Comparison of ENCODE assay signal across 8 cellular contexts in the genomic region with DNA sequence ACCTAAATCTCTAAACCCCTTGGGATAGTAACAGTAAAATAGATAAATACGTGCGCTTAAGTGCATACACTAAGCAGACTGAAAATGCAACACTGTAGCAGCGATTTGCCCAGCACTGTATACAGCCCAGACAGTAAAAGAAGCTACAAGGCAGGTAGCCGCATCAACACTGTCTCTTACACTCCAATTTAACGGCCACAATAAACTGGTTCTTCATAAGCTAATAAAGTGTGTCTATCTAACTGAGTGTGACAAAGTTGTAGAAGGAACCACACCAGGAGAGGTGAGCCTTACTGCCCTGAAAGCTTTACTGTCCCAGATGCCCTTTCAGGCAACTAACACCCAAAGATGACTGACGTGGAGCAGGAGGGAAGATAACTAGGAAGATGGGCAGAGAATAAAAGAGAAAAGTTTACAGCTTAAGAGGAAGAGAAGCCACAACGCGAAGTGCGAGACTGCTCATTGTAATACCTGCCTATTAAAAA. TPM values are rescaled to one million over a fixed set of nuclear protein-coding genes. Genes with fewer than 3 reads are reported as not detected.
DNase-seq lines count a peak whose midpoint lies in the region; ATAC-seq and TF ChIP-seq lines count a peak whose summit lies in the region.

No MANE protein-coding gene starts in this region.

- H3K4me3 ChIP-seq in GM08714 (ENCODE audit: low read length): peak overlapping the region; percentile 100
- H3K4me3 ChIP-seq in Loucy (ENCODE audit: low read length, poor library complexity, severe bottlenecking): peak overlapping the region; percentile 92
- peak overlapping the region; percentile 95 for H3K4me3 ChIP-seq in endodermal cell (ENCODE audit: low read length)
- H3K4me3 ChIP-seq in ovary: peak overlapping the region; percentile 87

- no peaks in the 10 kb centered on the region for H3K9me2 ChIP-seq in Loucy (replicated peaks; ENCODE audit: low read depth, low read length)

- peaks cover 10% of the 10 kb centered on the region for H4K20me1 ChIP-seq in Loucy (ENCODE audit: insufficient read depth, low read length, poor library complexity, severe bottlenecking)

- no peaks in the 10 kb centered on the region for H3K36me3 ChIP-seq in Loucy (ENCODE audit: insufficient read depth, low read length)
- peaks cover 12% of the 10 kb centered on the region for H3K36me3 ChIP-seq in endodermal cell (ENCODE audit: control insufficient read depth, insufficient read depth, low read length)
- no peaks in the 10 kb centered on the region for H3K36me3 ChIP-seq in ovary

- ATAC-seq in HG02763 (IDR thresholded peaks at IDR 0.05; ENCODE audit: unreplicated experiment): no peak
- ATAC-seq in HG03469 (IDR thresholded peaks at IDR 0.05; ENCODE audit: unreplicated experiment): no peak

- H3K27ac Mint-ChIP-seq in endodermal cell: peak overlapping the region; percentile 97

- TF ChIP-seq EP300 in ovary (IDR thresholded peaks at IDR 0.05): no peak

- H3K9ac ChIP-seq in Loucy (ENCODE audit: low read depth, low read length, poor library complexity, severe bottlenecking): peak overlapping the region; percentile 95
- peak overlapping the region; percentile 80 for H3K9ac ChIP-seq in endodermal cell (ENCODE audit: extremely low read depth, low read length, poor library complexity, severe bottlenecking)

- H3K27me3 ChIP-seq in Loucy (ENCODE audit: insufficient read depth, low read length, poor library complexity, severe bottlenecking) (no peaks in the 10 kb centered on the region), endodermal cell (ENCODE audit: control insufficient read depth, insufficient read depth, low read length, poor library complexity, severe bottlenecking) (no peaks in the 10 kb centered on the region), ovary (no peaks in the 10 kb centered on the region)

- peak overlapping the region; percentile 83 for H3K4me2 ChIP-seq in Loucy (ENCODE audit: low read depth, low read length, poor library complexity, severe bottlenecking)

- no peak for TF ChIP-seq CTCF in Loucy (conservative IDR thresholded peaks at IDR 0.05; ENCODE audit: low read length)
- no peak for TF ChIP-seq CTCF in endodermal cell (conservative IDR thresholded peaks at IDR 0.05)
- no peak for TF ChIP-seq CTCF in ovary (IDR thresholded peaks at IDR 0.05)

- H3K4me1 ChIP-seq in Loucy (ENCODE audit: insufficient read depth, low read length, poor library complexity, severe bottlenecking) (peaks cover 34% of the 10 kb centered on the region), endodermal cell (ENCODE audit: control insufficient read depth, insufficient read depth, low read length) (peaks cover 2% of the 10 kb centered on the region), ovary (ENCODE audit: insufficient read depth) (peaks cover 11% of the 10 kb centered on the region)

- no peak for TF ChIP-seq POLR2A in ovary (IDR thresholded peaks at IDR 0.05)

- H3F3A ChIP-seq in Loucy (ENCODE audit: low read depth): no peaks in the 10 kb centered on the region

- 48 to 90% methylated on average over 3 to 9 of the region's 9 CpGs for WGBS in endodermal cell (ENCODE audit: insufficient coverage in 1 of 2, insufficient read length in 1 of 2), 2 experiments
- 18 to 30% (median 26%) methylated on average over 9 of the region's 9 CpGs for WGBS in ovary, 3 donors

- H3K4me1 Mint-ChIP-seq in endodermal cell: peaks cover 22% of the 10 kb centered on the region

- no peaks in the 10 kb centered on the region for H3K27me3 Mint-ChIP-seq in endodermal cell (ENCODE audit: insufficient read depth)

- peaks cover 21% of the 10 kb centered on the region for H3K36me3 Mint-ChIP-seq in endodermal cell (ENCODE audit: low read depth)

- H3K9me3 ChIP-seq in Loucy (ENCODE audit: insufficient read depth, low read depth, low read length) (no peaks in the 10 kb centered on the region), endodermal cell (ENCODE audit: control insufficient read depth, low read length) (no peaks in the 10 kb centered on the region), ovary (no peaks in the 10 kb centered on the region)

- intact Hi-C loops in ovary (cut with DNase I): no loop called here

- H3K27ac ChIP-seq in endodermal cell (ENCODE audit: low read depth, low read length) (no peak overlapping the region), ovary (peak overlapping the region in 1 of 2 donors; percentile 91)

- DNase-seq in endodermal cell (no peak), ovary (no peak), NCI-H1436 (lab: John Stamatoyannopoulos, UW) (no peak), AML-193 (lab: John Stamatoyannopoulos, UW) (no peak)

- H2AFZ ChIP-seq in Loucy (ENCODE audit: low read length): peak overlapping the region; percentile 59

- H3K4me3 Mint-ChIP-seq in endodermal cell: peak overlapping the region; percentile 96

- H3K9me3 Mint-ChIP-seq in endodermal cell: no peaks in the 10 kb centered on the region

- H3K79me2 ChIP-seq in Loucy (ENCODE audit: insufficient read depth, low read length): peaks cover 50% of the 10 kb centered on the region

RNA-seq across cellular contexts. Expression of a gene that starts 0.8 kb away (rescaled TPM):
- total RNA-seq in endodermal cell (10 to 100 TPM; 58.7 to 61.8 TPM), ovary (10 to 100 TPM; 28.3 to 39.6 (median 32.7) TPM)
- polyA plus RNA-seq in endodermal cell (2013, experiment 1 of 2): 35.7 TPM
- polyA plus RNA-seq in endodermal cell (2013, experiment 2 of 2): 35.7 TPM
- polyA plus RNA-seq in ovary: 10 to 100 TPM; 23.9 to 54.5 TPM

RNA-seq across cellular contexts. Expression of a gene that starts 17.1 kb away (rescaled TPM):
- 10 to 100 TPM in 1 of 2 donors, 1 to 10 TPM in 1; 9.2 to 16.0 TPM for total RNA-seq in endodermal cell
- polyA plus RNA-seq in endodermal cell (2013, experiment 1 of 2): 7.4 TPM
- polyA plus RNA-seq in endodermal cell (2013, experiment 2 of 2): 6.7 TPM
- 10 to 100 TPM in 1 of 7 donors, 1 to 10 TPM in 6; 3.4 to 12.8 (median 7.5) TPM for total RNA-seq in ovary
- polyA plus RNA-seq in ovary: 1 to 10 TPM; 2.8 to 3.9 TPM
